Comparison of ENCODE assay signal across 20 cellular contexts in the genomic region with DNA sequence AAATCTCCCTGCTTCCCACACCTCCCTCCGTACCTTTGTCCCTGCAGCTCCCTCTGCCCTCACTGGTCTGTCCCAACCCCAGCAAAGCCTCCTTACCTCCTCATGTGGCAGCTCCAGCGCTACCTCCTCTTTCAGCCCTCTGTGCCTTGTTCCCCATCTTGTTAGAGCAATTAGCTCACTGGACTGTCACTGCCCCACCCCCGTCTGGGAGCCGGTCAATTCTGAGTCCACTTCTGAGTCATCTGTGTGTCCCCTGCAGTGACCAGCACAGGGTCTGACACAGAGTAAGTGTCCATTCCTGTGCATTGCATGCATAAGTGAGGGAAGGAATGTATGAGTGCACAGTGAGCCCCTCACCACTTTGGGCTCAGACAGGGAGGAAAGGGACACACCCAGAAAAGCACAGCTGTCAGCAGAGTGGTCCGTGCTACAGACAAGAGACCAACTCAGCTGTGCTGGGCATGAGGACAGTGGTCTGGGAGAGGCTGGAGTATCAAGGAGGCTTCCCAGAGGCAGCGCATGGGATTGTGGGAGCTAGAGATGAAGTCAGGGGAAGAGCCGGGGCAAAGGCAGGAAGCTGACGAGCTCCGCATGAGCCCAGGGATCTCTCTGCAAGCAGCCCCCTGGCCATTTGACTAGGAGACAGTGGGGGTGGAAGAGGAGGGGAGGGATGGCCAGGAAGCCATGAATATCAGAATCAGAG. TPM values are rescaled to one million over a fixed set of nuclear protein-coding genes. Genes with fewer than 3 reads are reported as not detected.
DNase-seq lines count a peak whose midpoint lies in the region; ATAC-seq and TF ChIP-seq lines count a peak whose summit lies in the region.
"Had no signal": no experiment of that assay in that cellular context is flagged by ENCODE, and none has a peak within 500 bp of the region (broad histone marks: within the 10 kb centered on the region; RNA-seq: fewer than 3 reads in every experiment).

No MANE protein-coding gene starts in this region.

- H3K27ac ChIP-seq in right cardiac atrium (ENCODE audit: low read length): no peak overlapping the region
- H3K27ac ChIP-seq: 22Rv1, BLaER1, left ventricle myocardium inferior, neutrophil had no signal

- intact Hi-C loops in right cardiac atrium (cut with DNase I): no loop called here

- 77% methylated on average over 9 of the region's 9 CpGs for WGBS in right cardiac atrium

- ATAC-seq in GM19328 (IDR thresholded peaks at IDR 0.05; ENCODE audit: unreplicated experiment) (no peak), right cardiac atrium (no peak)
- ATAC-seq: activated CD4-positive, CD25-positive, alpha-beta regulatory T cell treated with anti-CD3 and anti-CD28 coated beads, Interleukin-2, amount 50 U/mL, for 24 hours; activated T-cell treated with anti-CD3 and anti-CD28 coated beads, Interleukin-2, amount 50 U/mL, for 72 hours had no signal

- no peak for TF ChIP-seq CTCF in HFFc6 (IDR thresholded peaks at IDR 0.05)

- H3K4me1 Mint-ChIP-seq in HFFc6 (ENCODE audit: low read depth): peaks cover 11% of the 10 kb centered on the region
- H3K4me1 Mint-ChIP-seq in T-helper 2 cell treated with Interferon-gamma antibody and Interleukin-4, amounts not matched to agents 5 μg/mL and 100 μg/mL, for 36 hours (ENCODE audit: low read depth): no peaks in the 10 kb centered on the region
- H3K4me1 Mint-ChIP-seq: activated naive CD4-positive, alpha-beta T cell treated with anti-CD3 and anti-CD28 coated beads, Interleukin-2, amount 50 U/mL, for 24 hours had no signal

- H3K27ac Mint-ChIP-seq in HFFc6: no peak overlapping the region
- H3K27ac Mint-ChIP-seq in T-helper 2 cell treated with Interferon-gamma antibody and Interleukin-4, amounts not matched to agents 5 μg/mL and 100 μg/mL, for 36 hours: no peak overlapping the region
- H3K27ac Mint-ChIP-seq: activated naive CD4-positive, alpha-beta T cell treated with anti-CD3 and anti-CD28 coated beads, Interleukin-2, amount 50 U/mL, for 24 hours; activated T-cell treated with anti-CD3 and anti-CD28 coated beads, Interleukin-2, amount 50 U/mL, for 72 hours had no signal

- H3K27me3 Mint-ChIP-seq in HFFc6 (ENCODE audit: insufficient read depth): peaks cover 6% of the 10 kb centered on the region; the same call in 1 of the 2 replicates
- H3K27me3 Mint-ChIP-seq in T-helper 2 cell treated with Interferon-gamma antibody and Interleukin-4, amounts not matched to agents 5 μg/mL and 100 μg/mL, for 36 hours (ENCODE audit: low read depth): peaks cover 8% of the 10 kb centered on the region
- H3K27me3 Mint-ChIP-seq: activated naive CD4-positive, alpha-beta T cell treated with anti-CD3 and anti-CD28 coated beads, Interleukin-2, amount 50 U/mL, for 24 hours had no signal

- H3K36me3 Mint-ChIP-seq in HFFc6 (ENCODE audit: low read depth): no peaks in the 10 kb centered on the region
- no peaks in the 10 kb centered on the region for H3K36me3 Mint-ChIP-seq in T-helper 2 cell treated with Interferon-gamma antibody and Interleukin-4, amounts not matched to agents 5 μg/mL and 100 μg/mL, for 36 hours (ENCODE audit: low read depth)

- H3K9me3 ChIP-seq in right cardiac atrium (ENCODE audit: control insufficient read depth, low read length): no peaks in the 10 kb centered on the region
- H3K9me3 ChIP-seq: ascending aorta, BLaER1, left ventricle myocardium inferior, neutrophil had no signal

- H3K27me3 ChIP-seq in right cardiac atrium (ENCODE audit: control insufficient read depth, insufficient read depth): no peaks in the 10 kb centered on the region
- H3K27me3 ChIP-seq: ascending aorta, BLaER1 had no signal

- H3K4me3 ChIP-seq in right cardiac atrium (ENCODE audit: low read length): no peak overlapping the region
- H3K4me3 ChIP-seq: ascending aorta, BLaER1, left ventricle myocardium inferior had no signal

- DNase-seq in A172 (ENCODE audit: low spot score) (peak; percentile 75), HFFc6 (peak; percentile 17), astrocyte of the hippocampus (ENCODE audit: low read depth, low spot score) (peak; percentile 46), mesenteric fat pad (ENCODE audit: low spot score) (peak; percentile 62), right cardiac atrium (no peak)
- DNase-seq in T-helper 2 cell treated with Interferon-gamma antibody and Interleukin-4, amounts not matched to agents 5 μg/mL and 100 μg/mL, for 36 hours (ENCODE audit: low spot score): no peak
- no peak for DNase-seq in activated CD4-positive, alpha-beta T cell treated with anti-CD3 and anti-CD28 coated beads for 48 hours
- DNase-seq: activated CD8-positive, alpha-beta memory T cell treated with anti-CD3 and anti-CD28 coated beads for 24 hours; activated T-cell treated with anti-CD3 and anti-CD28 coated beads, Interleukin-2, amount 50 U/mL, for 72 hours; left ventricle myocardium inferior; NCI-H1105 treated with DMSO at 0.1 percent for 48 hours; NCI-H2081 treated with DMSO at 0.1 percent for 48 hours; stimulated activated CD8-positive, alpha-beta memory T cell treated with anti-CD3 and anti-CD28 coated beads, Interleukin-4, amount 100 ng/mL, for 48 hours had no signal

- H3K4me3 Mint-ChIP-seq in HFFc6: no peak overlapping the region
- H3K4me3 Mint-ChIP-seq in T-helper 2 cell treated with Interferon-gamma antibody and Interleukin-4, amounts not matched to agents 5 μg/mL and 100 μg/mL, for 36 hours: no peak overlapping the region
- H3K4me3 Mint-ChIP-seq: activated naive CD4-positive, alpha-beta T cell treated with anti-CD3 and anti-CD28 coated beads, Interleukin-2, amount 50 U/mL, for 24 hours; activated T-cell treated with anti-CD3 and anti-CD28 coated beads, Interleukin-2, amount 50 U/mL, for 72 hours had no signal

- no peaks in the 10 kb centered on the region for H3K4me1 ChIP-seq in right cardiac atrium (ENCODE audit: control insufficient read depth, insufficient read depth, low read length)
- H3K4me1 ChIP-seq: ascending aorta, left ventricle myocardium inferior had no signal

- peaks cover 3% of the 10 kb centered on the region; the same call in 1 of the 2 replicates for H3K9me3 Mint-ChIP-seq in HFFc6
- H3K9me3 Mint-ChIP-seq in T-helper 2 cell treated with Interferon-gamma antibody and Interleukin-4, amounts not matched to agents 5 μg/mL and 100 μg/mL, for 36 hours: no peaks in the 10 kb centered on the region
- H3K9me3 Mint-ChIP-seq: activated naive CD4-positive, alpha-beta T cell treated with anti-CD3 and anti-CD28 coated beads, Interleukin-2, amount 50 U/mL, for 24 hours had no signal

RNA-seq across cellular contexts. Expression of a gene that starts 45.9 kb away (rescaled TPM):
- 9.8 and 13.0 TPM in 2 replicates for total RNA-seq in A172 (2014; rRNA removed; shearing (Covaris generic))
- total RNA-seq in HFFc6 (2021; fragmentation: NEBNext Ultra II Directional; extraction: Animal tissue kit (Norgen Biotek cat#: 25700)): 1 to 10 TPM in 4 of 6 experiments, under 1 TPM in 2; 0.94 to 1.1 (median 1.0) TPM
- total RNA-seq in mesenteric fat pad: 1.1 TPM
- total RNA-seq in right cardiac atrium: 1 to 10 TPM in 3 of 4 donors, under 1 TPM in 1; 0.95 to 3.4 (median 2.4) TPM
- polyA plus RNA-seq in right cardiac atrium: 3.0 TPM

Comparison
In these comparisons a context has a peak if more than half of its experiments do, and no peak if none do; other contexts are left out.
1. DNase-seq: peak in A172 (single experiment), HFFc6 (single experiment), astrocyte of the hippocampus (single experiment) and mesenteric fat pad (single experiment); none in right cardiac atrium (0 of 3), T-helper 2 cell treated with Interferon-gamma antibody and Interleukin-4, amounts not matched to agents 5 μg/mL and 100 μg/mL, for 36 hours (single experiment) and activated CD4-positive, alpha-beta T cell treated with anti-CD3 and anti-CD28 coated beads for 48 hours (single experiment).